In genomic region chr5:150137997-150138396, GRCh38 we compare ENCODE assay signal across 12 cellular contexts. TPM values are rescaled to one million over a fixed set of nuclear protein-coding genes. Genes with fewer than 3 reads are reported as not detected.
DNase-seq lines count a peak whose midpoint lies in the region; ATAC-seq and TF ChIP-seq lines count a peak whose summit lies in the region.
"Had no signal": no experiment of that assay in that cellular context is flagged by ENCODE, and none has a peak within 500 bp of the region (broad histone marks: within the 10 kb centered on the region; RNA-seq: fewer than 3 reads in every experiment).

No MANE protein-coding gene starts in this region.

- H3K4me3 Mint-ChIP-seq in MCF 10A (ENCODE audit: unreplicated experiment) (no peak overlapping the region), nephron progenitor cell (peak overlapping the region; percentile 21)

- no peak overlapping the region for H2AFZ ChIP-seq in mammary epithelial cell (ENCODE audit: low read depth, low read length)

- TF ChIP-seq POLR2A in esophagus squamous epithelium (IDR thresholded peaks at IDR 0.05) (no peak), uterus (IDR thresholded peaks at IDR 0.05) (no peak)

- POLR2A ChIA-PET in MCF 10A (lab: Yijun Ruan, JAX): no interaction called here

- H3K27ac ChIP-seq in mammary epithelial cell (ENCODE audit: insufficient read depth, low read depth, low read length) (no peak overlapping the region), esophagus squamous epithelium (peak overlapping the region; percentile 68 to 94 (median 89)), uterus (peak overlapping the region; percentile 97 to 99)

- H3K4me1 ChIP-seq in mammary epithelial cell (ENCODE audit: insufficient read depth, low read length) (peaks cover 4% of the 10 kb centered on the region), esophagus squamous epithelium (peaks cover 17 to 100% (median 63%) of the 10 kb centered on the region in 3 donors), uterus (peaks cover 53 to 74% of the 10 kb centered on the region in 2 donors)

- intact Hi-C loops in MCF 10A (cut with micrococcal nuclease) (no loop called here), mammary epithelial cell (cut with micrococcal nuclease) (no loop called here), esophagus squamous epithelium (cut with DNase I) (no loop called here), uterus (cut with DNase I; ENCODE audit: low total_unique reads) (no loop called here)

- no TSS peak for BruUV-seq in MCF 10A (replicated peaks; lab: Mats Ljungman, UMichigan)
- no TSS peak for BruUV-seq in mammary epithelial cell (replicated peaks; lab: Mats Ljungman, UMichigan)

- H3K27ac Mint-ChIP-seq in MCF 10A (ENCODE audit: low read depth, unreplicated experiment) (peak overlapping the region; percentile 10), nephron progenitor cell (peak overlapping the region; percentile 98)

- no peaks in the 10 kb centered on the region for H3K79me2 ChIP-seq in mammary epithelial cell (ENCODE audit: insufficient read depth, low read length)

- no peak overlapping the region for H3K9ac ChIP-seq in mammary epithelial cell (ENCODE audit: insufficient read depth, low read length)

- WGBS in mammary epithelial cell (ENCODE audit: low coverage, missing lambda C conversion rate): 100% methylated on average over 2 of the region's 5 CpGs
- WGBS in esophagus squamous epithelium, 2 donors: 54 to 85% methylated on average over 3 to 4 of the region's 5 CpGs

- H3K9me3 ChIP-seq in mammary epithelial cell (replicated peaks; ENCODE audit: insufficient read depth, low read length) (no peaks in the 10 kb centered on the region), esophagus squamous epithelium (no peaks in the 10 kb centered on the region), uterus (no peaks in the 10 kb centered on the region)

- TF ChIP-seq CTCF in MCF 10A (IDR thresholded peaks at IDR 0.05; ENCODE audit: unreplicated experiment) (no peak), mammary epithelial cell (conservative IDR thresholded peaks at IDR 0.05 in 1 of 2, IDR thresholded peaks at IDR 0.05 in 1 of 2; ENCODE audit: extremely low read depth in 1 of 2, insufficient read depth in 1 of 2, low read depth in 1 of 2, low read length in 2 of 2) (no peak), esophagus squamous epithelium (IDR thresholded peaks at IDR 0.05) (no peak), nephron progenitor cell (IDR thresholded peaks at IDR 0.05) (no peak), uterus (IDR thresholded peaks at IDR 0.05) (no peak)

- H3K27me3 Mint-ChIP-seq in MCF 10A (ENCODE audit: insufficient read depth, unreplicated experiment) (no peaks in the 10 kb centered on the region), nephron progenitor cell (ENCODE audit: low read depth, poor library complexity) (peaks cover 9% of the 10 kb centered on the region)

- no peak overlapping the region for H3K4me2 ChIP-seq in mammary epithelial cell (ENCODE audit: insufficient read depth, low read depth, low read length)

- H3K4me3 ChIP-seq in mammary epithelial cell (replicated peaks in 1 of 3; ENCODE audit: insufficient read depth in 1 of 3, low read depth in 2 of 3, low read length in 3 of 3) (no peak overlapping the region), esophagus squamous epithelium (peak overlapping the region in 1 of 4 donors; percentile 21), uterus (no peak overlapping the region)

- no peaks in the 10 kb centered on the region for H3K36me3 ChIP-seq in mammary epithelial cell (ENCODE audit: insufficient read depth, low read length)
- H3K36me3 ChIP-seq in esophagus squamous epithelium: peaks cover 0 to 6% (median 0%) of the 10 kb centered on the region in 3 donors
- no peaks in the 10 kb centered on the region for H3K36me3 ChIP-seq in uterus

- peaks cover 33% of the 10 kb centered on the region for H3K4me1 Mint-ChIP-seq in MCF 10A (ENCODE audit: insufficient read depth, unreplicated experiment)
- peaks cover 98% of the 10 kb centered on the region for H3K4me1 Mint-ChIP-seq in nephron progenitor cell

- H3K27me3 ChIP-seq in mammary epithelial cell (ENCODE audit: insufficient read depth, low read length) (no peaks in the 10 kb centered on the region), esophagus squamous epithelium (peaks cover 0 to 27% (median 0%) of the 10 kb centered on the region in 4 donors), uterus (no peaks in the 10 kb centered on the region)

- no peaks in the 10 kb centered on the region for H4K20me1 ChIP-seq in mammary epithelial cell (ENCODE audit: insufficient read depth, low read length)

- dilution Hi-C loops in mammary epithelial cell (cut with HindIII; ENCODE audit: low sequenced_read_pairs): no loop called here

- H3K36me3 Mint-ChIP-seq in MCF 10A (ENCODE audit: insufficient read depth, unreplicated experiment) (no peaks in the 10 kb centered on the region), nephron progenitor cell (ENCODE audit: low read depth) (peaks cover 11% of the 10 kb centered on the region)

- CTCF ChIA-PET in MCF 10A (lab: Yijun Ruan, JAX): interaction anchor here (0.6 to 4.3 kb wide), 4 partner anchors 8 to 213 kb away, joined by 3 to 29 read pairs (median 6); no protein-coding TSS in a partner anchor
- CTCF ChIA-PET in mammary epithelial cell (lab: Charles Lee; ENCODE audit: low non-redundant PET): no interaction called here

- ATAC-seq in GM18498 (IDR thresholded peaks at IDR 0.05; ENCODE audit: unreplicated experiment) (no peak), HG02678 (IDR thresholded peaks at IDR 0.05; ENCODE audit: unreplicated experiment) (no peak)

- DNase-seq in MCF 10A (ENCODE audit: unreplicated experiment): no peak
- no peak for DNase-seq in mammary epithelial cell
- DNase-seq in esophagus squamous epithelium (lab: John Stamatoyannopoulos, UW): no peak
- DNase-seq in nephron progenitor cell: no peak
- DNase-seq in uterus: no peak
- no peak for DNase-seq in NAMALWA (ENCODE audit: low spot score)

- H3K9me3 Mint-ChIP-seq in MCF 10A (ENCODE audit: unreplicated experiment): no peaks in the 10 kb centered on the region
- H3K9me3 Mint-ChIP-seq in nephron progenitor cell: no peaks in the 10 kb centered on the region

- in situ Hi-C loops in mammary epithelial cell (cut with MboI; ENCODE audit: low sequenced_read_pairs in 2 of 2): no loop called here

RNA-seq across cellular contexts. Expression of gene PDGFRB, which starts 17.6 kb away (rescaled TPM):
- total RNA-seq in MCF 10A (2022) (0.07 and 0.63 TPM in 2 replicates), mammary epithelial cell (1 to 10 TPM in 1 of 2 donors, not detected in 1; 1.5 TPM), esophagus squamous epithelium (10 to 100 TPM in 3 of 4 donors, 1 to 10 TPM in 1; 5.6 to 51.7 (median 31.0) TPM), uterus (100 to 1,000 TPM in 3 of 4 donors, 10 to 100 TPM in 1; 60.2 to 378 (median 235) TPM)
- 0.25 TPM for polyA plus RNA-seq in mammary epithelial cell
- polyA minus RNA-seq in mammary epithelial cell: not detected

RNA-seq across cellular contexts. Expression of gene CDX1, which starts 28.6 kb away (rescaled TPM):
- total RNA-seq in MCF 10A (2022): not detected in 2 replicates
- not detected for total RNA-seq in mammary epithelial cell
- not detected for polyA plus RNA-seq in mammary epithelial cell
- not detected for polyA minus RNA-seq in mammary epithelial cell
- total RNA-seq in esophagus squamous epithelium: not detected
- under 1 TPM; 0.29 to 0.77 (median 0.38) TPM for total RNA-seq in uterus
- total RNA-seq: dermis microvascular lymphatic vessel endothelial cell, NCI-H460, subcutaneous adipose tissue had no signal
- polyA plus RNA-seq: keratinocyte had no signal

RNA-seq across cellular contexts. Expression of gene CSF1R, which starts 51.6 kb away (rescaled TPM):
- total RNA-seq in MCF 10A (2022) (0.88 and 1.6 TPM in 2 replicates), mammary epithelial cell (1 to 10 TPM in 1 of 2 donors, not detected in 1; 1.3 TPM), esophagus squamous epithelium (10 to 100 TPM in 2 of 4 donors, 1 to 10 TPM in 2; 4.3 to 38.7 (median 15.1) TPM), uterus (10 to 100 TPM in 3 of 4 donors, 1 to 10 TPM in 1; 1.0 to 42.9 (median 22.8) TPM)
- 1.5 TPM for polyA plus RNA-seq in mammary epithelial cell
- 5.0 TPM for polyA minus RNA-seq in mammary epithelial cell
- total RNA-seq: dermis microvascular lymphatic vessel endothelial cell, NCI-H460 had no signal
- polyA plus RNA-seq: keratinocyte had no signal

RNA-seq across cellular contexts. Expression of gene SLC6A7, which starts 51.9 kb away (rescaled TPM):
- total RNA-seq in MCF 10A (2022) (not detected in 2 replicates), mammary epithelial cell (not detected), esophagus squamous epithelium (not detected), uterus (not detected)
- polyA plus RNA-seq in mammary epithelial cell: not detected
- not detected for polyA minus RNA-seq in mammary epithelial cell
- total RNA-seq: dermis microvascular lymphatic vessel endothelial cell had no signal
- polyA plus RNA-seq: keratinocyte had no signal
